8 cellular contexts compared by ENCODE assay signal in genomic region chr2:226834880-226835279, GRCh38. TPM values are rescaled to one million over a fixed set of nuclear protein-coding genes. Genes with fewer than 3 reads are reported as not detected.
DNase-seq lines count a peak whose midpoint lies in the region; ATAC-seq, FAIRE-seq and TF ChIP-seq lines count a peak whose summit lies in the region.
"Not testable (repeated sequence)": the region's sequence is repeated elsewhere in the genome, so short reads cannot be mapped to it uniquely, and the experiment has no call there.

No MANE protein-coding gene starts in this region.

- not testable (repeated sequence) for H3K9me2 ChIP-seq in GM23338 (ENCODE audit: insufficient read depth)

- FAIRE-seq in A549 (lab: Jason Lieb, UNC); bronchial epithelial cell (lab: Jason Lieb, UNC): not testable (repeated sequence)

- not testable (repeated sequence) for H3K27ac Mint-ChIP-seq in GM23338

- H3K4me1 Mint-ChIP-seq in GM23338 = peaks cover 15% of the 10 kb centered on the region

- H3K4me3 ChIP-seq in A549 = peak overlapping the region; percentile 72
- H3K4me3 ChIP-seq in GM23338 = peak overlapping the region; percentile 53
- H3K4me3 ChIP-seq in Panc1 (ENCODE audit: low read depth in 2 of 2, low read length in 2 of 2) = peak overlapping the region; percentile 80 to 82
- H3K4me3 ChIP-seq in bronchial epithelial cell (ENCODE audit: low read depth, low read length) = peak overlapping the region; percentile 96
- peak overlapping the region; percentile 84 to 98 for H3K4me3 ChIP-seq in gastroesophageal sphincter
- H3K4me3 ChIP-seq in mucosa of stomach (ENCODE audit: low read length) = peak overlapping the region; percentile 96
- H3K4me3 ChIP-seq in gastrocnemius medialis = peak overlapping the region; percentile 79 to 94 (median 90)

- not testable (repeated sequence) for H3K27me3 Mint-ChIP-seq in GM23338 (ENCODE audit: insufficient read depth, low read depth, poor library complexity)

- H3K4me3 Mint-ChIP-seq in GM23338 = peak overlapping the region; percentile 89

- H3K27ac ChIP-seq in A549 (peak overlapping the region; percentile 97 to 100), Panc1 (ENCODE audit: low read length) (peak overlapping the region; percentile 94), gastrocnemius medialis (peak overlapping the region in 3 of 4 donors; percentile 97 to 99 (median 97))
- H3K27ac ChIP-seq in GM23338 (ENCODE audit: low read depth); gastroesophageal sphincter: not testable (repeated sequence)

- not testable (repeated sequence) for H3K36me3 Mint-ChIP-seq in GM23338 (ENCODE audit: low read depth)

- H3K9me3 Mint-ChIP-seq in GM23338 = not testable (repeated sequence)

- TF ChIP-seq EP300 in A549 (IDR thresholded peaks at IDR 0.05); gastroesophageal sphincter (IDR thresholded peaks at IDR 0.05): not testable (repeated sequence)

- peak overlapping the region; percentile 99 for H3K4me2 ChIP-seq in A549
- peak overlapping the region; percentile 76 for H3K4me2 ChIP-seq in GM23338

- BruUV-seq in Panc1 (replicated peaks; lab: Mats Ljungman, UMichigan) = not testable (repeated sequence)

- not testable (repeated sequence) for DNase-seq in A549 (ENCODE audit: low read depth in 1 of 2, low spot score in 1 of 2); GM23338 (ENCODE audit: low spot score); Panc1 (ENCODE audit: low read depth, low spot score); bronchial epithelial cell (ENCODE audit: low read depth); gastrocnemius medialis
- DNase-seq in activated T-cell treated with anti-CD3 and anti-CD28 coated beads, Interleukin-2, amount 50 U/mL, for 1 hour = peak; percentile 19

- intact Hi-C loops in Panc1 (cut with micrococcal nuclease; ENCODE audit: unreplicated experiment) = not testable (repeated sequence)
- intact Hi-C loops in gastrocnemius medialis (cut with DNase I; ENCODE audit: low total_unique reads) = loop anchor here (10.0 kb wide), 1 partner anchor 150 kb away; no protein-coding TSS in a partner anchor

- not testable (repeated sequence) for H3K9me3 ChIP-seq in A549; Panc1 (ENCODE audit: control insufficient read depth, insufficient read depth, low read depth, low read length); gastroesophageal sphincter; mucosa of stomach (ENCODE audit: control insufficient read depth, low read length); gastrocnemius medialis

- not testable (repeated sequence) for TF ChIP-seq CTCF in A549 (IDR thresholded peaks at IDR 0.05); GM23338 (conservative IDR thresholded peaks at IDR 0.05; ENCODE audit: low read depth in 2 of 2); Panc1 (IDR thresholded peaks at IDR 0.05); bronchial epithelial cell (IDR thresholded peaks at IDR 0.05; ENCODE audit: insufficient read depth, low read length, severe bottlenecking); gastroesophageal sphincter (IDR thresholded peaks at IDR 0.05); gastrocnemius medialis (IDR thresholded peaks at IDR 0.05 in 4 of 5, conservative IDR thresholded peaks at IDR 0.05 in 1 of 5)

- in situ Hi-C loops in Panc1 (cut with HindIII; ENCODE audit: low pct_unique_long_range_greater_than_20kb, low sequenced_read_pairs); gastrocnemius medialis (cut with MboI; ENCODE audit: low sequenced_read_pairs in 4 of 4): not testable (repeated sequence)

- H3K79me2 ChIP-seq in GM23338 (replicated peaks; ENCODE audit: insufficient read depth) = peaks cover 16% of the 10 kb centered on the region; the same call in 1 of the 2 replicates

- H3K4me1 ChIP-seq in A549 = peaks cover 41% of the 10 kb centered on the region
- peaks cover 16% of the 10 kb centered on the region for H3K4me1 ChIP-seq in GM23338 (ENCODE audit: insufficient read depth)
- H3K4me1 ChIP-seq in Panc1 (ENCODE audit: control insufficient read depth, insufficient read depth, low read length) = peaks cover 20% of the 10 kb centered on the region
- H3K4me1 ChIP-seq in gastroesophageal sphincter = peaks cover 6 to 41% (median 8%) of the 10 kb centered on the region in 3 donors
- H3K4me1 ChIP-seq in mucosa of stomach (ENCODE audit: control insufficient read depth, insufficient read depth, low read length) = not testable (repeated sequence)
- peaks cover 25 to 34% of the 10 kb centered on the region in 2 donors for H3K4me1 ChIP-seq in gastrocnemius medialis

- not testable (repeated sequence) for H4K20me1 ChIP-seq in GM23338 (replicated peaks; ENCODE audit: insufficient read depth)

- CTCF ChIA-PET in A549 (lab: Yijun Ruan, JAX) = interaction anchor here (2.1 kb wide), 1 partner anchor 32 kb away, joined by 11 read pairs; no protein-coding TSS in a partner anchor
- CTCF ChIA-PET in Panc1 (lab: Charles Lee) = not testable (repeated sequence)

- peaks cover 10% of the 10 kb centered on the region; the same call in 1 of the 2 replicates for H3F3A ChIP-seq in GM23338 (replicated peaks; ENCODE audit: low read depth)

- 31% methylated on average over 17 of the region's 18 CpGs for WGBS in A549 (ENCODE audit: missing lambda C conversion rate)
- 88 to 89% methylated on average over 9 to 15 of the region's 18 CpGs for WGBS in gastroesophageal sphincter (ENCODE audit: low coverage in 1 of 2), 2 donors

- not testable (repeated sequence) for TF ChIP-seq RAD21 in A549 (conservative IDR thresholded peaks at IDR 0.05 in 1 of 2, IDR thresholded peaks at IDR 0.05 in 1 of 2)

- POLR2A ChIA-PET in A549 (lab: Yijun Ruan, JAX) = interaction anchor here (1.1 to 1.7 kb wide), 4 partner anchors 10 to 1170 kb away, joined by 5 to 11 read pairs (median 6); partner anchors contain the start of gene IRS1
- POLR2A ChIA-PET in Panc1 (lab: Charles Lee) = not testable (repeated sequence)

- H3K36me3 ChIP-seq in GM23338 (ENCODE audit: insufficient read depth); Panc1 (ENCODE audit: control insufficient read depth, insufficient read depth, low read length); bronchial epithelial cell (ENCODE audit: control insufficient read depth, insufficient read depth, low read length); gastroesophageal sphincter; mucosa of stomach (ENCODE audit: control insufficient read depth, insufficient read depth, low read length); gastrocnemius medialis: not testable (repeated sequence)

- not testable (repeated sequence) for ATAC-seq in A549, GM23338, Panc1, gastroesophageal sphincter, gastrocnemius medialis

- not testable (repeated sequence) for H3K27me3 ChIP-seq in GM23338 (ENCODE audit: insufficient read depth); Panc1 (ENCODE audit: control insufficient read depth, insufficient read depth, low read length); bronchial epithelial cell (ENCODE audit: control insufficient read depth, insufficient read depth, low read length); gastroesophageal sphincter; mucosa of stomach (ENCODE audit: control insufficient read depth, insufficient read depth, low read length); gastrocnemius medialis

- TF ChIP-seq POLR2A in A549 (IDR thresholded peaks at IDR 0.05; ENCODE audit: low read length); gastroesophageal sphincter (IDR thresholded peaks at IDR 0.05); gastrocnemius medialis (IDR thresholded peaks at IDR 0.05): not testable (repeated sequence)

- not testable (repeated sequence) for H2AFZ ChIP-seq in GM23338

- H3K9ac ChIP-seq in mucosa of stomach (ENCODE audit: low read length) = peak overlapping the region; percentile 99

RNA-seq across cellular contexts. Expression of gene RHBDD1, which starts 1.0 kb away (rescaled TPM):
- polyA plus RNA-seq in A549 (2011; rRNA removed) (46.9 and 50.6 TPM in 2 replicates), A549 (2017; fragmentation: RNase III; extraction: RNeasy Plus Mini Kit Qiagen cat#74134 plus additional on column Dnase treatment) (8.3 to 8.6 TPM (median 8.6 TPM) in 3 replicates), GM23338 (2016; fragmentation: Nextera tagmentation; extraction: Ambion mirVana) (6.3 and 7.3 TPM in 2 replicates)
- polyA plus RNA-seq in A549 (2012; cell fraction: cytosol; rRNA removed) = 4.9 and 6.1 TPM in 2 replicates
- 5.1 and 6.0 TPM in 2 replicates for polyA plus RNA-seq in A549 (2012; cell fraction: nucleus; rRNA removed)
- polyA minus RNA-seq in A549 (2011; rRNA and poly(A)+ RNA removed) = 60.9 and 78.3 TPM in 2 replicates
- total RNA-seq in GM23338 (2014; rRNA removed; shearing (Covaris generic)) = 13.0 and 16.4 TPM in 2 replicates
- total RNA-seq in Panc1 (2021; ENCODE audit: unreplicated experiment) (25.3 TPM), bronchial epithelial cell (29.7 and 32.0 TPM in 2 replicates), gastroesophageal sphincter (10 to 100 TPM; 22.2 to 35.2 (median 24.7) TPM), gastrocnemius medialis (10 to 100 TPM in 1 of 4 donors, 1 to 10 TPM in 3; 6.2 to 14.2 (median 8.7) TPM)
- 11.6 TPM for polyA plus RNA-seq in Panc1 (2012; ENCODE audit: insufficient read length)

RNA-seq across cellular contexts. Expression of gene IRS1, which starts 35.3 kb away (rescaled TPM):
- polyA plus RNA-seq in A549 (2011; rRNA removed) = 10.4 and 12.9 TPM in 2 replicates
- polyA plus RNA-seq in A549 (2012; cell fraction: cytosol; rRNA removed) = 13.4 and 20.3 TPM in 2 replicates
- polyA plus RNA-seq in A549 (2012; cell fraction: nucleus; rRNA removed) = 15.9 and 22.7 TPM in 2 replicates
- 13.1 to 15.6 TPM (median 13.9 TPM) in 3 replicates for polyA plus RNA-seq in A549 (2017; fragmentation: RNase III; extraction: RNeasy Plus Mini Kit Qiagen cat#74134 plus additional on column Dnase treatment)
- 22.6 and 23.6 TPM in 2 replicates for polyA minus RNA-seq in A549 (2011; rRNA and poly(A)+ RNA removed)
- total RNA-seq in GM23338 (2014; rRNA removed; shearing (Covaris generic)) = 20.4 and 26.2 TPM in 2 replicates
- polyA plus RNA-seq in GM23338 (2016; fragmentation: Nextera tagmentation; extraction: Ambion mirVana) = 6.2 and 6.9 TPM in 2 replicates
- total RNA-seq in Panc1 (2021; ENCODE audit: unreplicated experiment) = 27.3 TPM
- 19.6 TPM for polyA plus RNA-seq in Panc1 (2012; ENCODE audit: insufficient read length)
- 7.0 and 12.6 TPM in 2 replicates for total RNA-seq in bronchial epithelial cell
- 10 to 100 TPM; 17.4 to 39.0 (median 25.3) TPM for total RNA-seq in gastroesophageal sphincter
- 10 to 100 TPM in 1 of 4 donors, 1 to 10 TPM in 3; 2.2 to 71.1 (median 6.3) TPM for total RNA-seq in gastrocnemius medialis
